Comparison of ENCODE assay signal across 8 cellular contexts in genomic region chr6:28816909-28817807, GRCh38.
DNase-seq lines count a peak whose midpoint lies in the region; ATAC-seq and TF ChIP-seq lines count a peak whose summit lies in the region.

No MANE protein-coding gene starts in this region.

- in situ Hi-C loops in ACHN (cut with HindIII; ENCODE audit: low pct_ligation_motif_present, low pct_unique_long_range_greater_than_20kb, low sequenced_read_pairs), result no loop called here

- DNase-seq in ACHN, result peak; percentile 66
- DNase-seq in NCI-H524 treated with DMSO at 0.1 percent for 48 hours (lab: John Stamatoyannopoulos, UW), result peak; percentile 32
- no peak for DNase-seq in chondrocyte (ENCODE audit: low spot score)
- DNase-seq in stimulated activated naive CD8-positive, alpha-beta T cell treated with anti-CD3 and anti-CD28 coated beads, Interleukin-15, Interleukin-2, amounts not matched to agents 100 U/mL and 50 U/mL, for 24 hours, result peak; percentile 65
- DNase-seq in tibial nerve (ENCODE audit: low spot score in 2 of 2), result no peak
- DNase-seq in germinal center (ENCODE audit: low spot score), result no peak
- no peak for DNase-seq in NK-92 treated with Interleukin-12 subunit alpha and Interleukin-12 subunit beta, amount 100 ng/mL, for 24 hours (lab: John Stamatoyannopoulos, UW)

- no peaks in the 10 kb centered on the region for H3K9me3 Mint-ChIP-seq in chondrocyte (ENCODE audit: low read depth)

- peak overlapping the region; percentile 51 for H3K4me3 Mint-ChIP-seq in chondrocyte (ENCODE audit: unreplicated experiment)

- 5% methylated on average over 27 of the region's 27 CpGs for WGBS in tibial nerve, 2 donors

- peaks cover 0 to 6% (median 0%) of the 10 kb centered on the region in 4 donors for H3K9me3 ChIP-seq in tibial nerve

- peaks cover 0 to 100% of the 10 kb centered on the region in 2 donors for H3K27me3 ChIP-seq in tibial nerve

- no peak overlapping the region for H3K4me3 ChIP-seq in tibial nerve

- TF ChIP-seq EP300 in tibial nerve (IDR thresholded peaks at IDR 0.05), result no peak

- peaks cover 66% of the 10 kb centered on the region for H3K27me3 Mint-ChIP-seq in chondrocyte (ENCODE audit: low read depth)

- H3K27ac ChIP-seq in tibial nerve, result no peak overlapping the region

- TF ChIP-seq CTCF in chondrocyte (IDR thresholded peaks at IDR 0.05) (no peak), tibial nerve (IDR thresholded peaks at IDR 0.05) (no peak)

- TF ChIP-seq POLR2A in tibial nerve (IDR thresholded peaks at IDR 0.05), result no peak

- no peaks in the 10 kb centered on the region for H3K4me1 ChIP-seq in tibial nerve

- peaks cover 5% of the 10 kb centered on the region for H3K36me3 Mint-ChIP-seq in chondrocyte (ENCODE audit: low read depth)

- no peak overlapping the region for H3K27ac Mint-ChIP-seq in chondrocyte (ENCODE audit: unreplicated experiment)

- H3K36me3 ChIP-seq in tibial nerve, result no peaks in the 10 kb centered on the region

- ATAC-seq in GM19395 (IDR thresholded peaks at IDR 0.05; ENCODE audit: unreplicated experiment), result peak; percentile 53
- ATAC-seq in stimulated activated naive CD8-positive, alpha-beta T cell treated with anti-CD3 and anti-CD28 coated beads, Interleukin-15, Interleukin-2, amounts not matched to agents 100 U/mL and 50 U/mL, for 24 hours, result peak; percentile 96

- H3K4me1 Mint-ChIP-seq in chondrocyte (ENCODE audit: low read depth), result peaks cover 21% of the 10 kb centered on the region

Comparison
In these comparisons a context has a peak if more than half of its experiments do, and no peak if none do; other contexts are left out.
1. DNase-seq: peak in ACHN (single experiment), NCI-H524 treated with DMSO at 0.1 percent for 48 hours (single experiment) and stimulated activated naive CD8-positive, alpha-beta T cell treated with anti-CD3 and anti-CD28 coated beads, Interleukin-15, Interleukin-2, amounts not matched to agents 100 U/mL and 50 U/mL, for 24 hours (single experiment); none in chondrocyte (single experiment), tibial nerve (0 of 2), germinal center (single experiment) and NK-92 treated with Interleukin-12 subunit alpha and Interleukin-12 subunit beta, amount 100 ng/mL, for 24 hours (single experiment).